ENCODE assay signal across 8 cellular contexts in the genomic region with DNA sequence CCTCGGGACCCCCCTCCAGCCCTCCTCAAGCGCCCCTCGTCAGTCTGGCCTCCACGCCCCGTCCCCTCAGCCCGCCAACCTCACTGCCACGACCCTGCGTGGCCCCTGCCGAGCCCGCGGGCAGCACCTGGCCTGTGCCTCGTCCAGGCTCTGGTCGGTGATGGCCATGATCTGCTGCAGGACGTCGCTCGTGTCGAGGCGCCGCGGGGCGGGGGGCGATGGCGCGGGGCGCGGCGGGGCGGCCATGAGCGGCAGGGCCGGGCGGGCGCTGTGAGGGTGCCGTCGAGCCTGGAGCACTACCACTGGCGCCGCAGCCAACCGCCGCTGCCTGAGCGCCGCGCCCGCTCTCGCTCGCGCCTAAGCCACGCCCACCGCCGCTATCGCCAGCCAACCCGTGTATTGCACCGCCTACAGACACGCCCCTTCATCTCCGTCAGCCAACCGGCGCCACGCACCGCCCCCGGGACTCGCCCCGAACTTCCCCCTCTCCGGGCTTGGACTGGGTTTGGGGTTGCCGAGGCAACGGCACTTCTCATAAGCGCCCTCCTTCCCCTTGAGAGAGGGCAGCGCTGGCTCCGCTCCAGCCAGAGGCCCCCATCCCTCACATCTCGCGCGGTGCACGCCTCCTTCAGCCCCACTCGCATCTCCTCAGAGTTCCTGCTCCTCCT. TPM values are rescaled to one million over a fixed set of nuclear protein-coding genes. Genes with fewer than 3 reads are reported as not detected.
DNase-seq lines count a peak whose midpoint lies in the region; ATAC-seq, FAIRE-seq and TF ChIP-seq lines count a peak whose summit lies in the region.

Gene PBX4, minus strand, starts transcription at position 304 of the 668 bp plus-strand sequence. Its CDS starts 58 bp downstream, at position 246.

- no peaks in the 10 kb centered on the region for H3K27me3 ChIP-seq in bronchial epithelial cell (ENCODE audit: control insufficient read depth, insufficient read depth, low read length)

- peak within 1 kb of the TSS; percentile 41 for H3K4me3 ChIP-seq in bronchial epithelial cell (ENCODE audit: low read depth, low read length)

- H3K4me1 Mint-ChIP-seq in WTC11, result peaks cover 13% of the 10 kb centered on the region

- TF ChIP-seq CTCF in WTC11 (IDR thresholded peaks at IDR 0.05) (no peak), bronchial epithelial cell (IDR thresholded peaks at IDR 0.05; ENCODE audit: insufficient read depth, low read length, severe bottlenecking) (no peak)

- FAIRE-seq in bronchial epithelial cell (lab: Jason Lieb, UNC), result no peak

- H3K36me3 Mint-ChIP-seq in WTC11, result peaks cover under 1% of the 10 kb centered on the region; the same call in 1 of the 2 replicates

- POLR2A ChIA-PET in WTC11 (lab: Charles Lee), result interaction anchor here (0.8 to 1.1 kb wide), 2 partner anchors 10 to 13 kb away, joined by 3 to 5 read pairs; partner anchors contain the start of gene LPAR2

- DNase-seq in AG08396 (ENCODE audit: low spot score) (peak; percentile 98), NCI-H2227 (lab: John Stamatoyannopoulos, UW; ENCODE audit: unreplicated experiment) (peak; percentile 97), WTC11 (ENCODE audit: low spot score) (peak; percentile 99), bronchial epithelial cell (ENCODE audit: low read depth) (peak; percentile 71), iris pigment epithelial cell (ENCODE audit: low read depth) (peak; percentile 89)
- DNase-seq in stimulated activated CD4-positive, alpha-beta T cell treated with anti-CD3 and anti-CD28 coated beads, Interleukin-15, amount 100 ng/mL, for 24 hours, result peak; percentile 100

- CTCF ChIA-PET in WTC11 (lab: Charles Lee), result interaction anchor here (1.1 to 4.7 kb wide), 4 partner anchors 10 to 87 kb away, joined by 6 to 24 read pairs (median 8); partner anchors contain the start of gene GMIP

- peaks cover 29% of the 10 kb centered on the region for H3K27me3 Mint-ChIP-seq in WTC11 (ENCODE audit: low read depth)

- H3K27ac Mint-ChIP-seq in WTC11, result no peak within 1 kb of the TSS

- H3K9me3 Mint-ChIP-seq in WTC11, result no peaks in the 10 kb centered on the region

- ATAC-seq in GM18873 (IDR thresholded peaks at IDR 0.05; ENCODE audit: low FRiP score, unreplicated experiment) (peak; percentile 95), HG03135 (IDR thresholded peaks at IDR 0.05; ENCODE audit: unreplicated experiment) (peak; percentile 94), WTC11 (peak; percentile 98)

- H3K36me3 ChIP-seq in bronchial epithelial cell (ENCODE audit: control insufficient read depth, insufficient read depth, low read length), result peaks cover 1% of the 10 kb centered on the region

- H3K4me3 Mint-ChIP-seq in WTC11, result peak within 1 kb of the TSS; percentile 73

TF ChIP-seq in WTC11, 78 proteins besides CTCF, POLR2A, EP300 and RAD21 (continues in another document):
- TF ChIP-seq JAZF1 (CRISPR knock-in tag; IDR thresholded peaks at IDR 0.05) (no peak), E2F4 (CRISPR knock-in tag; IDR thresholded peaks at IDR 0.05; ENCODE audit: borderline replicate concordance, low read depth) (no peak), TP53 (CRISPR knock-in tag; IDR thresholded peaks at IDR 0.05) (0 out of 2 replicates have a peak, but pooled peaks have one; percentile 37), NFYB (CRISPR knock-in tag; conservative IDR thresholded peaks at IDR 0.05; ENCODE audit: low read depth) (peak; percentile 45; the same call in 1 of the 2 replicates), ZBTB21 (CRISPR knock-in tag; IDR thresholded peaks at IDR 0.05; ENCODE audit: borderline replicate concordance) (no peak), IRF1 (CRISPR knock-in tag; IDR thresholded peaks at IDR 0.05) (no peak), SP1 (CRISPR knock-in tag; conservative IDR thresholded peaks at IDR 0.05) (peak; percentile 89), ATF2 (CRISPR knock-in tag; IDR thresholded peaks at IDR 0.05; ENCODE audit: borderline replicate concordance, low read depth) (no peak), ZNF512 (CRISPR knock-in tag; IDR thresholded peaks at IDR 0.05; ENCODE audit: borderline replicate concordance) (no peak), ZNF219 (CRISPR knock-in tag; IDR thresholded peaks at IDR 0.05; ENCODE audit: borderline replicate concordance) (no peak), KAT7 (CRISPR knock-in tag; IDR thresholded peaks at IDR 0.05; ENCODE audit: borderline replicate concordance) (no peak), ZNF281 (CRISPR knock-in tag; IDR thresholded peaks at IDR 0.05) (no peak)
- TF ChIP-seq, protein P1, sequence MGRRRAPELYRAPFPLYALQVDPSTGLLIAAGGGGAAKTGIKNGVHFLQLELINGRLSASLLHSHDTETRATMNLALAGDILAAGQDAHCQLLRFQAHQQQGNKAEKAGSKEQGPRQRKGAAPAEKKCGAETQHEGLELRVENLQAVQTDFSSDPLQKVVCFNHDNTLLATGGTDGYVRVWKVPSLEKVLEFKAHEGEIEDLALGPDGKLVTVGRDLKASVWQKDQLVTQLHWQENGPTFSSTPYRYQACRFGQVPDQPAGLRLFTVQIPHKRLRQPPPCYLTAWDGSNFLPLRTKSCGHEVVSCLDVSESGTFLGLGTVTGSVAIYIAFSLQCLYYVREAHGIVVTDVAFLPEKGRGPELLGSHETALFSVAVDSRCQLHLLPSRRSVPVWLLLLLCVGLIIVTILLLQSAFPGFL (CRISPR knock-in tag; IDR thresholded peaks at IDR 0.05; ENCODE audit: borderline replicate concordance), result no peak
- TF ChIP-seq, protein P2, sequence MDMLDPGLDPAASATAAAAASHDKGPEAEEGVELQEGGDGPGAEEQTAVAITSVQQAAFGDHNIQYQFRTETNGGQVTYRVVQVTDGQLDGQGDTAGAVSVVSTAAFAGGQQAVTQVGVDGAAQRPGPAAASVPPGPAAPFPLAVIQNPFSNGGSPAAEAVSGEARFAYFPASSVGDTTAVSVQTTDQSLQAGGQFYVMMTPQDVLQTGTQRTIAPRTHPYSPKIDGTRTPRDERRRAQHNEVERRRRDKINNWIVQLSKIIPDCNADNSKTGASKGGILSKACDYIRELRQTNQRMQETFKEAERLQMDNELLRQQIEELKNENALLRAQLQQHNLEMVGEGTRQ (CRISPR knock-in tag; IDR thresholded peaks at IDR 0.05), result 0 out of 2 replicates have a peak, but pooled peaks have one; percentile 10

RNA-seq across cellular contexts. Expression of gene PBX4, which starts in this region (rescaled TPM):
- total RNA-seq in WTC11 (2021) (3.2 to 4.5 TPM (median 3.5 TPM) in 3 replicates), bronchial epithelial cell (0.53 and 0.64 TPM in 2 replicates)

Comparison
In these comparisons a context has a peak if more than half of its experiments do, and no peak if none do; other contexts are left out.
1. Peak in every context shown above with its lines: DNase-seq, ATAC-seq and H3K4me3 ChIP-seq.
2. Peak in DNase-seq and H3K4me3 ChIP-seq in bronchial epithelial cell; RNA of the gene not detected or under 1 TPM.